Comparison of ENCODE assay signal across 21 cellular contexts in the genomic region with DNA sequence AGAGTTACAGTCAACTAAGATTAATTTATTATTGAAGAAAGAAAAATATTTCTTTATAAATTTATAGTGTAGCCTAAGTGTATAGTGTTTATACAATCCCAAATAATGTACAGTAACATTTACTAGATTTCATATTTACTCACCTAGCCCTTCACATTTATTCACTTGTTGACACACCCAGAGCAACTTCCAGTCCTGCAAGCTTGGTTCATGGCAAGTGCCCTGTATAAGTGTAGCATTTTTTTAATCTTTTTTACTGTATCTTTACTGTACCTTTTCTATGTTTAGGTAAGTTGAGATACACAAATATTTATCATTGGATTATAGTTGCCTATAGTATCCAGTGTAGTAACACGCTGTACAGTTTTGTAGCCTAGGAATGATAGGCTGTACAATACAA.
"Had no signal": no experiment of that assay in that cellular context is flagged by ENCODE, and none has a peak within 500 bp of the region (broad histone marks: within the 10 kb centered on the region; RNA-seq: fewer than 3 reads in every experiment).

No MANE protein-coding gene starts in this region.

- DNase-seq: Karpas-422, KBM-7, MM.1S, NCI-H1092 treated with DMSO at 0.1 percent for 48 hours, NCI-H1436, NCI-H187, NCI-H2029, NCI-H2081 treated with DMSO at 0.1 percent for 48 hours, NCI-H2171 treated with DMSO at 0.1 percent for 48 hours, NCI-H345, NCI-H446 treated with DMSO at 0.1 percent for 48 hours, NCI-H524 treated with DMSO at 0.1 percent for 48 hours, NCI-H69, NCI-H774, PC-3, SHP77, SK-N-SH, SW 1271, T-cell had no signal

- ATAC-seq: Panc1, PC-3, T-cell had no signal

- H3K9ac ChIP-seq: SK-N-SH had no signal

- H3K27ac ChIP-seq: RWPE1 had no signal

- H3K4me2 ChIP-seq: SK-N-SH had no signal

- H3K9me3 ChIP-seq: SK-N-SH had no signal
